Comparison of ENCODE assay signal across 13 cellular contexts in the genomic region with DNA sequence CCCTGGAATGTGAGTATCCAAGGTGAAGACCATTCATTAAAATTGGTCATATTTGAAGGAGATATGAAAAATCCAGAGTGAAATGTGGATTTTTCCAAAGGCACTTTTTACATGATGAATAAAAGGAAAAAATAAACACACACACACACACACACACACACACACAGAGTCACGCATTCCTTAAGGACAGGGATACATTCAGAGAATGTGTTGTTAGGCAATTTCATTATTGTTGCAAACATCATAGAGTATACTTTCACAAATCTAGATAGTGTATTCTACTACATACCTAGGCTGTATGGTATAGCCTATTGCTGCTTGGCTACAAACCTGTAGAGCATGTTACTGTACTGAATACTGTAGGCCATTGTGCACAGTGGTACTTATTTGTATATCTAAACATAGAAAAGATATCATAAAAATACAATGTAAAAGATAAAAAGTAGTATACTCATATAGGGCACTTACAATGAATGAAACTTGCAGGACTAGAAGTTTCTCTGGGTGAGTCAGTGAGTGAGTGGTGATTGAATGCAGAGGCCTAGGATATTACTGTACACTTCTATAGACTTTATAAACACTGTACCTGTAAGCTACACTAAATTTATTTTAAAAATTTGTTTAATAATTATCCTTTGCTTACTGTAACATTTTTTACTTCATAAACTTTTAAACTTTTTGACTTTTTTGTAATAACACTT.
"Had no signal": no experiment of that assay in that cellular context is flagged by ENCODE, and none has a peak within 500 bp of the region (broad histone marks: within the 10 kb centered on the region; RNA-seq: fewer than 3 reads in every experiment).

No MANE protein-coding gene starts in this region.

- H3K27ac ChIP-seq: prostate gland, right lobe of liver, suprapubic skin had no signal

- ATAC-seq: left cardiac atrium, right lobe of liver had no signal

- H3K4me3 ChIP-seq: prostate gland, right lobe of liver, suprapubic skin had no signal

- H3K9me3 ChIP-seq: prostate gland, right lobe of liver, suprapubic skin had no signal

- DNase-seq: activated CD4-positive, CD25-positive, alpha-beta regulatory T cell; activated gamma-delta T cell; activated T-cell treated with anti-CD3 and anti-CD28 coated beads, Interleukin-2, amount 50 U/mL, for 24 hours; effector memory CD4-positive, alpha-beta T cell; erythroblast; glutamatergic neuron; left cardiac atrium; occipital lobe; right lobe of liver; stimulated activated CD4-positive, alpha-beta T cell treated with anti-CD3 and anti-CD28 coated beads, Interleukin-2, amount 100 ng/mL, for 24 hours; stimulated activated naive CD4-positive, alpha-beta T cell had no signal

- H3K36me3 ChIP-seq: prostate gland, suprapubic skin had no signal

- H3K4me1 ChIP-seq: prostate gland, right lobe of liver, suprapubic skin had no signal

- H3K27me3 ChIP-seq: right lobe of liver, suprapubic skin had no signal
